9 cellular contexts compared by ENCODE assay signal in the genomic region with DNA sequence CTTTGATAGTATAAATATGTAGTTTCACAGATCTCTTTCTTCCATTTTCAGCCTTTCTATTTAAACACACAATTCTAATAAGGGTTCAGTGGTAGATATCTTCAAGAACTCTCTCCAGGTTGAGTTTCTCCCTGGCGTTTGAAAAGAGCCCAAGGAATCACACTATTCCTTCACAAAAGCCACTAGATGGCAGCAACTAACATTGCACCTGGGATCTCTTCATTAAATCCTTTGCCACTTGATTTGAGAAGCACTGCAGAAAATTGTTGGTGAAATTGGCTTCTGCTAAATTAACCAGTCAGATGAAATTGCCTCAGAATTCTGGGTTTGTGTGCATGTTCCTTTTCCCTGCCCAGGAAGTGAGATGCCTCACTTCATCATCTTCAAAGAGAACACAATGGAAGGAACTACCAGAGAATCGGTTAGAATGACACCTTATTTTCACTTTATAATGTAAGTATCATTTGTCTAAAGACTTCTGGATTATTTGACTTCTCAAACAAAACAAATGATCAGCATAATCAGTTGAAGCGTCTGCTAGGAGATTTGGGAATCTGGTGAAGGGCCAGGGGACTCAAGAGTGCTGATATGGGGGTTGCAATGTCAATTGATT. TPM values are rescaled to one million over a fixed set of nuclear protein-coding genes. Genes with fewer than 3 reads are reported as not detected.
A peak's percentile ranks its signal among the peaks of the same experiment; 100 is the strongest.
DNase-seq lines count a peak whose midpoint lies in the region; ATAC-seq, FAIRE-seq and TF ChIP-seq lines count a peak whose summit lies in the region.
"Had no signal": no experiment of that assay in that cellular context is flagged by ENCODE, and none has a peak within 500 bp of the region (broad histone marks: within the 10 kb centered on the region; RNA-seq: fewer than 3 reads in every experiment).

No MANE protein-coding gene starts in this region.

- 22 to 24% methylated on average over 3 of the region's 3 CpGs for whole genome bisulfite sequencing in pancreas, 2 donors

- H3F3A ChIP-seq in PC-3 (ENCODE audit: low read length, unreplicated experiment): no peaks in the 10 kb centered on the region

- peak; percentile 34 for DNase-seq in DMS114 treated with DMSO at 0.1 percent for 48 hours (lab: John Stamatoyannopoulos, UW; ENCODE audit: unreplicated experiment)
- peak; percentile 77 for DNase-seq in Karpas-422
- peak; percentile 86 for DNase-seq in PC-3
- peak; percentile 63 for DNase-seq in fibroblast of mammary gland (ENCODE audit: low read depth)
- peak in 1 of 6 donors; percentile 28 for DNase-seq in pancreas
- no peak for DNase-seq in stimulated activated CD4-positive, alpha-beta T cell treated with anti-CD3 and anti-CD28 coated beads, Interleukin-1b, Interleukin-23, amount 100 ng/mL, for 48 hours

- POLR2A ChIA-PET in PC-3 (lab: Charles Lee; ENCODE audit: unreplicated experiment): no interaction called here

- H3K79me2 ChIP-seq in Karpas-422 (ENCODE audit: low read length) (no peaks in the 10 kb centered on the region), PC-3 (ENCODE audit: low read length) (no peaks in the 10 kb centered on the region)

- H2AFZ ChIP-seq in Karpas-422 (ENCODE audit: low read length): no peak overlapping the region
- H2AFZ ChIP-seq in PC-3 (ENCODE audit: low read length): no peak overlapping the region

- FAIRE-seq in pancreas (lab: Jason Lieb, UNC): peak; percentile 78

- H4K20me1 ChIP-seq in Karpas-422 (ENCODE audit: insufficient read depth, low read depth, low read length) (no peaks in the 10 kb centered on the region), PC-3 (ENCODE audit: low read length) (no peaks in the 10 kb centered on the region)

- H3K9me3 ChIP-seq in Karpas-422 (ENCODE audit: low read length) (no peaks in the 10 kb centered on the region), PC-3 (ENCODE audit: low read length) (no peaks in the 10 kb centered on the region), pancreas (no peaks in the 10 kb centered on the region)

- peaks cover 18% of the 10 kb centered on the region for H3K4me1 ChIP-seq in Karpas-422 (ENCODE audit: low read length)
- no peaks in the 10 kb centered on the region for H3K4me1 ChIP-seq in PC-3 (ENCODE audit: insufficient read depth, low read length)
- H3K4me1 ChIP-seq in pancreas: peaks cover 0 to 3% (median 0%) of the 10 kb centered on the region in 3 donors

- ATAC-seq in PC-3 (peak; percentile 89), pancreas (peak in 3 of 4 donors; percentile 81 to 88 (median 86)), GM21528 (IDR thresholded peaks at IDR 0.05; ENCODE audit: low FRiP score, unreplicated experiment) (no peak), GM18519 (IDR thresholded peaks at IDR 0.05; ENCODE audit: low FRiP score, unreplicated experiment) (no peak)

- H3K27me3 ChIP-seq in Karpas-422 (ENCODE audit: low read length) (no peaks in the 10 kb centered on the region), PC-3 (ENCODE audit: low read length) (peaks cover 54% of the 10 kb centered on the region), pancreas (no peaks in the 10 kb centered on the region)

- TF ChIP-seq CTCF in PC-3 (conservative IDR thresholded peaks at IDR 0.05; ENCODE audit: low read depth, low read length) (peak; percentile 99), fibroblast of mammary gland (conservative IDR thresholded peaks at IDR 0.05; ENCODE audit: control insufficient read depth, insufficient read depth, low read depth, low read length) (peak; percentile 78), pancreas (IDR thresholded peaks at IDR 0.05) (peak in 3 of 4 donors; percentile 36 to 51 (median 49))

- no peak overlapping the region for H3K9ac ChIP-seq in Karpas-422 (ENCODE audit: low read length)
- H3K9ac ChIP-seq in PC-3 (ENCODE audit: low read length): no peak overlapping the region

- H3K9me2 ChIP-seq in Karpas-422 (replicated peaks; ENCODE audit: insufficient read depth, low read length): no peaks in the 10 kb centered on the region
- no peaks in the 10 kb centered on the region for H3K9me2 ChIP-seq in PC-3 (replicated peaks; ENCODE audit: low read length)

- intact Hi-C loops in PC-3 (cut with micrococcal nuclease) (loop anchor here (1.0 kb wide), 2 partner anchors 397 to 585 kb away; no protein-coding TSS in a partner anchor), pancreas (cut with DNase I) (loop anchor here (5.0 to 10.0 kb wide), 3 partner anchors 378 to 588 kb away; partner anchors contain the start of gene SLC35F4 (in 1 of the 3))

- BruUV-seq in PC-3 (replicated peaks; lab: Mats Ljungman, UMichigan): no TSS peak

- H3K4me2 ChIP-seq in Karpas-422 (ENCODE audit: low read depth, low read length, poor library complexity, severe bottlenecking) (no peak overlapping the region), PC-3 (ENCODE audit: low read length) (no peak overlapping the region)

- no peaks in the 10 kb centered on the region for H3K36me3 ChIP-seq in Karpas-422 (ENCODE audit: insufficient read depth, low read length)
- no peaks in the 10 kb centered on the region for H3K36me3 ChIP-seq in PC-3 (ENCODE audit: low read depth, low read length)
- H3K36me3 ChIP-seq in pancreas: no peaks in the 10 kb centered on the region

- H3K4me3 ChIP-seq in Karpas-422 (ENCODE audit: low read length) (no peak overlapping the region), PC-3 (ENCODE audit: low read length) (no peak overlapping the region), fibroblast of mammary gland (ENCODE audit: control insufficient read depth, low read depth, low read length) (no peak overlapping the region), pancreas (no peak overlapping the region)
- H3K4me3 ChIP-seq: lung had no signal

- CTCF ChIA-PET in PC-3 (lab: Charles Lee): no interaction called here

- H3K27ac ChIP-seq in Karpas-422 (ENCODE audit: low read length) (no peak overlapping the region), PC-3 (ENCODE audit: low read length) (no peak overlapping the region), pancreas (no peak overlapping the region)

RNA-seq across cellular contexts. Expression of gene CCDC198, which starts 6.8 kb away (rescaled TPM):
- total RNA-seq in Karpas-422 (2014; rRNA removed; shearing (Covaris generic); ENCODE audit: low replicate concordance): not detected in 2 replicates
- 0.15 and 3.3 TPM in 2 replicates for total RNA-seq in PC-3 (2014; rRNA removed)
- 10 to 100 TPM; 17.1 to 41.7 (median 23.4) TPM for total RNA-seq in pancreas
- 100 to 1,000 TPM in 1 of 2 donors, 10 to 100 TPM in 1; 96.2 to 130 TPM for polyA plus RNA-seq in pancreas
- total RNA-seq: lung had no signal
- polyA plus RNA-seq: lung had no signal

Comparison
In these comparisons a context has a peak if more than half of its experiments do, and no peak if none do; other contexts are left out.
1. ATAC-seq: peak in PC-3 (single experiment) and pancreas (3 of 4); none in GM21528 (single experiment) and GM18519 (single experiment).
2. CTCF ChIP-seq: peak in every context shown above with its lines; median percentile 99 in PC-3; 78 in fibroblast of mammary gland; 49 in pancreas.